Comparison of ENCODE assay signal across 8 cellular contexts in the genomic region with DNA sequence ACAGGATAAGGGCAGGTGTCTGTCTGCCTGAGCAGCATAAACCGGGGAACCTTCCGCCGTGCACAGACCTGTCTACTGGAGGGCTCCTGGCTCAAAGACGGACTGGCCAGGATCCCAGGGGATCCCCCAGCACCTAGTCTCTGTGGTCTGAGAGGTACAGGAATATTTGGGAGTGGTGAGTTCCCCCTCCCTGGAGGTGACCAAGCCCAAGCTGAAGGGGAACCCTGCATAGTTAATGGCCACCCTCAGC.
"Had no signal": no experiment of that assay in that cellular context is flagged by ENCODE, and none has a peak within 500 bp of the region (broad histone marks: within the 10 kb centered on the region; RNA-seq: fewer than 3 reads in every experiment).

No MANE protein-coding gene starts in this region.

- H3K4me3 Mint-ChIP-seq: HFFc6, IgD-negative memory B cell had no signal

- H3K36me3 Mint-ChIP-seq: IgD-negative memory B cell had no signal

- H3K27me3 Mint-ChIP-seq: IgD-negative memory B cell had no signal

- H2AFZ ChIP-seq: GM23248 had no signal

- H3K4me3 ChIP-seq: GM23248, HAP-1 had no signal

- DNase-seq: GM23248, GOT3, H7, HFFc6, KBM-7 had no signal

- H3K27ac Mint-ChIP-seq: HFFc6, IgD-negative memory B cell had no signal

- H3K9me3 Mint-ChIP-seq: HFFc6, IgD-negative memory B cell had no signal

- H3K27ac ChIP-seq: GM23248, HL-60 had no signal

- H3K9me3 ChIP-seq: HAP-1 had no signal

- H3K9ac ChIP-seq: GM23248 had no signal

- H3K36me3 ChIP-seq: HAP-1 had no signal
